Comparison of ENCODE assay signal across 8 cellular contexts in the genomic region with DNA sequence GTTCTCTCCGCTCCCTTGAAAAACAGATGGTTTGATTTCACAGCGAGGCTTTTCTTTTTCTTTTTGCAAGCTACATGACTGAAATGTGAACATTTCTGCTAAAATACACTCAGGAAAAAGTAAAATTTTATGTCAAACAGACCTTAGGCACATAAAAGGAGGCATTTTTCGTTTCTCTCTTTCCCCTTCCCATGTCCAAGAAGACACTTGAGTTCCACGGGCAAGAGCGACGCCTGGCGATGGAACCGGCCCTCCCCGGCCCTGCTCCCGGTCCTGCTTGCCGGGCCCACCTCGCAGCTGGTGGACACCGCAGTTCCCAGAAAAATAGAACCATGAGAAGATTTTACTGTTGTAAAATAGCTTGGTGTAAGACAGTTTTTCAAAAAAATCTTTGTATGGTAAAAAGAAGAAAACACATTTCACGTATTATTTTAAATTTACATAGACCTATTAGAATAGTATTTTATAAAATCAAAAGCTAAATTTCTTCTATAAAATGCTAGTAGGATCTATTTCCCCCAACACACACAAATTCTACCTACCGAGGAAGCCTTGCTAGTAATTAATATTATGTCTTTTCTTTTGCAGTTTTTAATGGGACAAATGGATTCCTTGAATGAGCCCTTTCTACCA. TPM values are rescaled to one million over a fixed set of nuclear protein-coding genes. Genes with fewer than 3 reads are reported as not detected.
A peak's percentile ranks its signal among the peaks of the same experiment; 100 is the strongest.
DNase-seq lines count a peak whose midpoint lies in the region; ATAC-seq and TF ChIP-seq lines count a peak whose summit lies in the region.

No MANE protein-coding gene starts in this region.

- WGBS in H9 (ENCODE audit: extremely low coverage, insufficient read length, low lambda C conversion rate): no CpG with 5 or more reads among the region's 15 CpGs
- 8% methylated on average over 15 of the region's 15 CpGs for WGBS in hepatocyte (ENCODE audit: low lambda C conversion rate, missing lambda C conversion rate)
- whole genome bisulfite sequencing in psoas muscle, 3 donors: 9 to 11% (median 10%) methylated on average over 15 of the region's 15 CpGs

- H3K56ac ChIP-seq in H9 (ENCODE audit: insufficient read length, low read depth, low read length): no peak overlapping the region

- peaks cover 18% of the 10 kb centered on the region for H3K23me2 ChIP-seq in H9 (ENCODE audit: insufficient read length, low read depth, low read length, poor library complexity, severe bottlenecking)

- H3K4ac ChIP-seq in H9 (ENCODE audit: low read depth, low read length): no peak overlapping the region

- H3K4me3 Mint-ChIP-seq in H9: peak overlapping the region; percentile 57 to 84
- peak overlapping the region; percentile 87 to 94 (median 88) for H3K4me3 Mint-ChIP-seq in brain

- no peak overlapping the region for H3K27ac Mint-ChIP-seq in H9
- peak overlapping the region in 2 of 5 experiments; percentile 24 to 68 for H3K27ac Mint-ChIP-seq in brain

- H4K20me1 ChIP-seq in H9 (ENCODE audit: control insufficient read depth, insufficient read depth, insufficient read length): no peaks in the 10 kb centered on the region
- peaks cover 16% of the 10 kb centered on the region for H4K20me1 ChIP-seq in hepatocyte (ENCODE audit: insufficient read depth, poor library complexity, severe bottlenecking)

- H3K36me3 Mint-ChIP-seq in H9 (ENCODE audit: insufficient read depth in 1 of 3, low read depth in 3 of 3) (no peaks in the 10 kb centered on the region; a peak in 1 of 7 replicates), brain (no peaks in the 10 kb centered on the region)

- peak overlapping the region; percentile 38 for H3K4me3 ChIP-seq in hepatocyte
- H3K4me3 ChIP-seq in psoas muscle: peak overlapping the region; percentile 73

- H3K4me1 ChIP-seq in H9 (ENCODE audit: insufficient read depth, low read length) (peaks cover 6% of the 10 kb centered on the region; the same call in 1 of the 2 replicates), hepatocyte (ENCODE audit: insufficient read depth) (peaks cover 9% of the 10 kb centered on the region), psoas muscle (peaks cover 9% of the 10 kb centered on the region)

- ATAC-seq in psoas muscle: peak; percentile 69 to 93 (median 80)

- H3K79me1 ChIP-seq in H9 (ENCODE audit: insufficient read depth, low read depth, low read length, poor library complexity, severe bottlenecking): no peaks in the 10 kb centered on the region

- no peak overlapping the region for H2BK5ac ChIP-seq in H9 (ENCODE audit: insufficient read length, low read length)

- no peak overlapping the region for H2BK20ac ChIP-seq in H9 (ENCODE audit: low read depth, low read length, poor library complexity, severe bottlenecking)

- H3K36me3 ChIP-seq in hepatocyte (replicated peaks; ENCODE audit: insufficient read depth, low read depth) (no peaks in the 10 kb centered on the region), psoas muscle (ENCODE audit: insufficient read depth in 1 of 2, low read depth in 1 of 2) (no peaks in the 10 kb centered on the region)

- H3K9me3 Mint-ChIP-seq in H9 (0 out of 5 replicates have a peak, but pooled peaks cover 0 to 4% of the 10 kb centered on the region in 2 experiments), brain (peaks cover 0 to 3% (median 0%) of the 10 kb centered on the region in 5 experiments)

- no peak overlapping the region for H3K27ac ChIP-seq in H9 (ENCODE audit: insufficient read length, low read depth, low read length)
- no peak overlapping the region for H3K27ac ChIP-seq in hepatocyte
- no peak overlapping the region for H3K27ac ChIP-seq in psoas muscle

- intact Hi-C loops in psoas muscle (cut with DNase I): loop anchor here in 1 of 2 donors (2.0 kb wide), 1 partner anchor 115 kb away; no protein-coding TSS in a partner anchor

- H4K91ac ChIP-seq in H9 (ENCODE audit: insufficient read length, low read depth, low read length): no peak overlapping the region

- DNase-seq in AG08395 (ENCODE audit: low spot score) (peak; percentile 74), H9 (peak; percentile 78), SK-N-DZ (ENCODE audit: low spot score) (peak; percentile 60), hepatocyte (ENCODE audit: low spot score) (peak; percentile 83), psoas muscle (peak; percentile 68 to 83), NCI-H510A treated with DMSO at 0.1 percent for 48 hours (lab: John Stamatoyannopoulos, UW) (no peak), NCI-H2171 treated with DMSO at 0.1 percent for 48 hours (lab: John Stamatoyannopoulos, UW) (no peak)

- H3K79me2 ChIP-seq in H9 (ENCODE audit: insufficient read depth, low read length): no peaks in the 10 kb centered on the region
- no peaks in the 10 kb centered on the region for H3K79me2 ChIP-seq in hepatocyte

- peaks cover 8% of the 10 kb centered on the region; the same call in 1 of the 2 replicates for H3K27me3 ChIP-seq in H9 (ENCODE audit: insufficient read depth, low read length)
- H3K27me3 ChIP-seq in hepatocyte: peaks cover 58% of the 10 kb centered on the region
- H3K27me3 ChIP-seq in psoas muscle (ENCODE audit: insufficient read depth in 3 of 3, low read length in 2 of 3): peaks cover 0 to 48% (median 11%) of the 10 kb centered on the region in 3 donors

- H4K8ac ChIP-seq in H9 (replicated peaks; ENCODE audit: insufficient read length, low read depth, low read length): no peak overlapping the region

- no peak overlapping the region for H2AK5ac ChIP-seq in H9 (ENCODE audit: insufficient read length, low read length)

- H3K23ac ChIP-seq in H9 (ENCODE audit: insufficient read length, low read depth, low read length): no peak overlapping the region

- no peak overlapping the region for H3K14ac ChIP-seq in H9 (ENCODE audit: insufficient read depth, low read length)

- TF ChIP-seq CTCF in H9 (conservative IDR thresholded peaks at IDR 0.05) (peak; percentile 88), brain (conservative IDR thresholded peaks at IDR 0.05) (peak; percentile 80 to 81), hepatocyte (IDR thresholded peaks at IDR 0.05; ENCODE audit: poor library complexity) (peak; percentile 84), psoas muscle (IDR thresholded peaks at IDR 0.05) (peak; percentile 67)

- H3K4me2 ChIP-seq in H9 (ENCODE audit: insufficient read depth, insufficient read length, low read length) (peak overlapping the region; percentile 76), hepatocyte (peak overlapping the region; percentile 91)

- H3K4me1 Mint-ChIP-seq in H9 (peaks cover 18 to 22% of the 10 kb centered on the region in 2 experiments), brain (peaks cover 25% of the 10 kb centered on the region)

- H3T11ph ChIP-seq in H9 (ENCODE audit: low read length): no peak overlapping the region

- no peak overlapping the region for H3K9ac ChIP-seq in H9 (ENCODE audit: extremely low read depth, insufficient read length, low read length)

- H2BK120ac ChIP-seq in H9 (ENCODE audit: low read depth, low read length, poor library complexity, severe bottlenecking): no peak overlapping the region

- no peak overlapping the region for H2BK12ac ChIP-seq in H9 (ENCODE audit: insufficient read length, low read depth, low read length)

- H3K9me2 ChIP-seq in hepatocyte (replicated peaks; ENCODE audit: insufficient read depth): no peaks in the 10 kb centered on the region

- H2AFZ ChIP-seq in H9 (ENCODE audit: low read length) (no peak overlapping the region), hepatocyte (peak overlapping the region; percentile 52)

- no peak overlapping the region for H2BK15ac ChIP-seq in H9 (ENCODE audit: low read depth, low read length)

- no peak overlapping the region for H4K5ac ChIP-seq in H9 (ENCODE audit: insufficient read length, low read depth, low read length)

- H3K9me3 ChIP-seq in H9 (ENCODE audit: control insufficient read depth, low read depth, low read length): no peaks in the 10 kb centered on the region
- no peaks in the 10 kb centered on the region for H3K9me3 ChIP-seq in hepatocyte (ENCODE audit: low read depth)
- H3K9me3 ChIP-seq in psoas muscle: no peaks in the 10 kb centered on the region

- no peak overlapping the region for H3K18ac ChIP-seq in H9 (ENCODE audit: insufficient read length, low read depth, low read length)

- H3K27me3 Mint-ChIP-seq in H9 (ENCODE audit: low read depth) (peaks cover 72% of the 10 kb centered on the region), brain (peaks cover 78% of the 10 kb centered on the region)

RNA-seq across cellular contexts. Expression of gene ALKAL2, which starts 2.3 kb away (rescaled TPM):
- total RNA-seq in H9 (2021): 0.48 and 0.68 TPM in 2 replicates
- 0.63 TPM in 1 of 2 replicates, not detected in the other for polyA plus RNA-seq in SK-N-DZ (2014; cell fraction: cytosol; rRNA removed)
- not detected in 2 replicates for polyA plus RNA-seq in SK-N-DZ (2014; cell fraction: nucleus; rRNA removed)
- not detected for polyA plus RNA-seq in brain (ENCODE audit: insufficient read depth, low read depth, low replicate concordance)
- total RNA-seq in hepatocyte: 2.9 and 9.0 TPM in 2 replicates
- 27.5 and 30.4 TPM in 2 replicates for polyA plus RNA-seq in hepatocyte
- under 1 TPM in 1 of 4 donors, not detected in 3; 0.49 TPM for total RNA-seq in psoas muscle
- 1 to 10 TPM in 1 of 3 donors, under 1 TPM in 2; 0.26 to 1.1 (median 0.35) TPM for polyA plus RNA-seq in psoas muscle

RNA-seq across cellular contexts. Expression of gene ACP1, which starts 25.5 kb away (rescaled TPM):
- 135 and 143 TPM in 2 replicates for total RNA-seq in H9 (2021)
- 253 and 264 TPM in 2 replicates for polyA plus RNA-seq in SK-N-DZ (2014; cell fraction: cytosol; rRNA removed)
- 161 and 197 TPM in 2 replicates for polyA plus RNA-seq in SK-N-DZ (2014; cell fraction: nucleus; rRNA removed)
- 52.7 TPM for polyA plus RNA-seq in brain (ENCODE audit: insufficient read depth, low read depth, low replicate concordance)
- 175 and 203 TPM in 2 replicates for total RNA-seq in hepatocyte
- polyA plus RNA-seq in hepatocyte: 193 and 194 TPM in 2 replicates
- 10 to 100 TPM; 55.8 to 73.6 (median 66.5) TPM for total RNA-seq in psoas muscle
- 100 to 1,000 TPM in 2 of 3 donors, 10 to 100 TPM in 1; 78.1 to 104 (median 100) TPM for polyA plus RNA-seq in psoas muscle

RNA-seq across cellular contexts. Expression of gene SH3YL1, which starts 26.4 kb away (rescaled TPM):
- 25.3 and 26.5 TPM in 2 replicates for total RNA-seq in H9 (2021)
- 34.6 and 43.7 TPM in 2 replicates for polyA plus RNA-seq in SK-N-DZ (2014; cell fraction: cytosol; rRNA removed)
- polyA plus RNA-seq in SK-N-DZ (2014; cell fraction: nucleus; rRNA removed): 88.9 and 108 TPM in 2 replicates
- polyA plus RNA-seq in brain (ENCODE audit: insufficient read depth, low read depth, low replicate concordance): 12.4 TPM
- total RNA-seq in hepatocyte: 98.3 and 99.8 TPM in 2 replicates
- polyA plus RNA-seq in hepatocyte: 36.3 and 42.7 TPM in 2 replicates
- total RNA-seq in psoas muscle: 10 to 100 TPM in 1 of 4 donors, 1 to 10 TPM in 3; 7.7 to 10.0 (median 8.9) TPM
- polyA plus RNA-seq in psoas muscle: 1 to 10 TPM; 8.3 to 9.6 (median 9.2) TPM

Comparison
In these comparisons a context has a peak if more than half of its experiments do, and no peak if none do; other contexts are left out.
1. DNase-seq: peak in AG08395 (single experiment), H9 (single experiment), SK-N-DZ (single experiment), hepatocyte (single experiment) and psoas muscle (2 of 2); none in NCI-H510A treated with DMSO at 0.1 percent for 48 hours (single experiment) and NCI-H2171 treated with DMSO at 0.1 percent for 48 hours (single experiment).
2. Peak in every context shown above with its lines, with median percentiles within 50 percentile points of each other: CTCF ChIP-seq.